In genomic region chr2:152558174-152559091, GRCh38 we compare ENCODE assay signal across 11 cellular contexts.
DNase-seq lines count a peak whose midpoint lies in the region; ATAC-seq, FAIRE-seq and TF ChIP-seq lines count a peak whose summit lies in the region.
"Had no signal": no experiment of that assay in that cellular context is flagged by ENCODE, and none has a peak within 500 bp of the region (broad histone marks: within the 10 kb centered on the region; RNA-seq: fewer than 3 reads in every experiment).

No MANE protein-coding gene starts in this region.

- no peak for TF ChIP-seq CTCF in AG10803 (conservative IDR thresholded peaks at IDR 0.05; ENCODE audit: low read length)
- TF ChIP-seq CTCF in SK-N-SH (IDR thresholded peaks at IDR 0.05) = no peak
- no peak for TF ChIP-seq CTCF in keratinocyte (optimal IDR thresholded peaks at IDR 0.05 in 1 of 3, IDR thresholded peaks at IDR 0.05 in 1 of 3, conservative IDR thresholded peaks at IDR 0.05 in 1 of 3; ENCODE audit: extremely low read depth in 1 of 3, insufficient read depth in 2 of 3, low read length in 3 of 3)
- TF ChIP-seq CTCF in WERI-Rb-1 (IDR thresholded peaks at IDR 0.05; ENCODE audit: low read depth, low read length) = no peak
- no peak for TF ChIP-seq CTCF in thyroid gland (IDR thresholded peaks at IDR 0.05)

- H3F3A ChIP-seq in SK-N-SH (replicated peaks; ENCODE audit: insufficient read depth) = peaks cover 8% of the 10 kb centered on the region

- TF ChIP-seq EP300 in SK-N-SH (IDR thresholded peaks at IDR 0.05; ENCODE audit: borderline replicate concordance in 1 of 2, low read depth in 1 of 2, low read length in 1 of 2) = peak in 1 of 2 experiments; percentile 87; a peak in 2 of 4 replicates

- no peak overlapping the region for H3K4me3 Mint-ChIP-seq in activated T-helper 2 cell treated with anti-CD3 and anti-CD28 coated beads, Interferon-gamma antibody, Interleukin-2, Interleukin-4, amounts not matched to agents 10 μg/mL and 5 μg/mL and 100 μg/mL, durations not matched to agents 14 hours and 24 hours and 36 hours (ENCODE audit: low read depth)

- H3K9ac ChIP-seq in SK-N-SH (no peak overlapping the region), keratinocyte (ENCODE audit: control insufficient read depth, extremely low read depth, insufficient read depth, low read length) (no peak overlapping the region)

- H3K9me2 ChIP-seq in SK-N-SH = no peaks in the 10 kb centered on the region

- dilution Hi-C loops in keratinocyte (cut with MboI; ENCODE audit: extremely low pct_ligation_motif_present, low sequenced_read_pairs) = no loop called here

- H3K4me3 ChIP-seq in AG10803 (ENCODE audit: low read length) (no peak overlapping the region), SK-N-SH (ENCODE audit: low read depth in 2 of 2, low read length in 1 of 2) (no peak overlapping the region), keratinocyte (ENCODE audit: control insufficient read depth in 2 of 3, extremely low read depth in 1 of 3, insufficient read depth in 2 of 3, low read depth in 1 of 3, low read length in 3 of 3) (no peak overlapping the region), WERI-Rb-1 (ENCODE audit: low read depth, low read length) (no peak overlapping the region), thyroid gland (replicated peaks in 1 of 3) (no peak overlapping the region)

- H2AFZ ChIP-seq in SK-N-SH (ENCODE audit: low read depth) = no peak overlapping the region
- H2AFZ ChIP-seq in keratinocyte (ENCODE audit: control insufficient read depth, low read length) = no peak overlapping the region

- TF ChIP-seq POLR2A in thyroid gland (IDR thresholded peaks at IDR 0.05) = no peak

- H4K20me1 ChIP-seq in SK-N-SH (ENCODE audit: insufficient read depth) (no peaks in the 10 kb centered on the region), keratinocyte (ENCODE audit: control insufficient read depth, extremely low read depth, insufficient read depth, low read length) (no peaks in the 10 kb centered on the region)

- H3K27me3 Mint-ChIP-seq in activated T-helper 2 cell treated with anti-CD3 and anti-CD28 coated beads, Interferon-gamma antibody, Interleukin-2, Interleukin-4, amounts not matched to agents 10 μg/mL and 5 μg/mL and 100 μg/mL, durations not matched to agents 14 hours and 24 hours and 36 hours (ENCODE audit: low read depth) = peaks cover 9% of the 10 kb centered on the region

- TF ChIP-seq RAD21 in SK-N-SH (IDR thresholded peaks at IDR 0.05; ENCODE audit: low read length) = no peak

- WGBS in SK-N-SH (ENCODE audit: low lambda C conversion rate) = 74% methylated on average over 7 of the region's 7 CpGs
- WGBS in thyroid gland, 2 donors = 89 to 94% methylated on average over 7 of the region's 7 CpGs

- DNase-seq in AG10803 (ENCODE audit: low read depth) (peak; percentile 94), SK-N-SH (no peak), keratinocyte (ENCODE audit: low read depth, low spot score) (no peak), WERI-Rb-1 (no peak), SKM-1 treated with dmso at 0.1 percent for 144 hours (lab: John Stamatoyannopoulos, UW; ENCODE audit: unreplicated experiment) (no peak), thyroid gland (no peak)
- no peak for DNase-seq in activated T-helper 2 cell treated with anti-CD3 and anti-CD28 coated beads, Interferon-gamma antibody, Interleukin-2, Interleukin-4, amounts not matched to agents 10 μg/mL and 5 μg/mL and 100 μg/mL, durations not matched to agents 14 hours and 24 hours and 36 hours (ENCODE audit: low spot score)
- DNase-seq: activated gamma-delta T cell, T1000 had no signal

- H3K9me3 ChIP-seq in SK-N-SH = no peaks in the 10 kb centered on the region
- no peaks in the 10 kb centered on the region for H3K9me3 ChIP-seq in keratinocyte (ENCODE audit: control insufficient read depth, low read depth, low read length)
- H3K9me3 ChIP-seq in WERI-Rb-1 (ENCODE audit: severe bottlenecking) = no peaks in the 10 kb centered on the region
- H3K9me3 ChIP-seq in thyroid gland = no peaks in the 10 kb centered on the region

- FAIRE-seq in keratinocyte (lab: Jason Lieb, UNC) = peak; percentile 67

- H3K27ac ChIP-seq in SK-N-SH (ENCODE audit: low read depth in 2 of 2, low read length in 1 of 2) (peak overlapping the region; percentile 34 to 64), keratinocyte (ENCODE audit: control insufficient read depth, insufficient read depth, low read length) (no peak overlapping the region), WERI-Rb-1 (no peak overlapping the region), thyroid gland (no peak overlapping the region)

- H3K36me3 Mint-ChIP-seq in activated T-helper 2 cell treated with anti-CD3 and anti-CD28 coated beads, Interferon-gamma antibody, Interleukin-2, Interleukin-4, amounts not matched to agents 10 μg/mL and 5 μg/mL and 100 μg/mL, durations not matched to agents 14 hours and 24 hours and 36 hours (ENCODE audit: low read depth) = no peaks in the 10 kb centered on the region

- peak overlapping the region; percentile 29; the same call in 1 of the 2 replicates for H3K4me2 ChIP-seq in SK-N-SH
- no peak overlapping the region for H3K4me2 ChIP-seq in keratinocyte (ENCODE audit: control insufficient read depth, extremely low read depth, insufficient read depth, low read depth, low read length)

- ATAC-seq in HG02938 (IDR thresholded peaks at IDR 0.05; ENCODE audit: unreplicated experiment) = peak; percentile 54
- ATAC-seq: esophagus mucosa had no signal

- CTCF ChIA-PET in SK-N-SH (lab: Yijun Ruan, JAX) = no interaction called here

- peaks cover 2% of the 10 kb centered on the region for H3K9me1 ChIP-seq in keratinocyte (ENCODE audit: control insufficient read depth, extremely low read depth, insufficient read depth, low read length)

- peaks cover 11% of the 10 kb centered on the region for H3K4me1 Mint-ChIP-seq in activated T-helper 2 cell treated with anti-CD3 and anti-CD28 coated beads, Interferon-gamma antibody, Interleukin-2, Interleukin-4, amounts not matched to agents 10 μg/mL and 5 μg/mL and 100 μg/mL, durations not matched to agents 14 hours and 24 hours and 36 hours (ENCODE audit: low read depth)

- H3K36me3 ChIP-seq in SK-N-SH (replicated peaks in 1 of 2; ENCODE audit: control insufficient read depth in 1 of 2, insufficient read depth in 2 of 2, low read length in 1 of 2) (no peaks in the 10 kb centered on the region), keratinocyte (ENCODE audit: control insufficient read depth in 2 of 2, extremely low read depth in 1 of 2, insufficient read depth in 2 of 2, low read length in 2 of 2) (peaks cover 4% of the 10 kb centered on the region in 2 experiments), WERI-Rb-1 (peaks cover 22% of the 10 kb centered on the region), thyroid gland (no peaks in the 10 kb centered on the region)

- POLR2A ChIA-PET in SK-N-SH (lab: Yijun Ruan, JAX) = no interaction called here

- no peaks in the 10 kb centered on the region for H3K9me3 Mint-ChIP-seq in activated T-helper 2 cell treated with anti-CD3 and anti-CD28 coated beads, Interferon-gamma antibody, Interleukin-2, Interleukin-4, amounts not matched to agents 10 μg/mL and 5 μg/mL and 100 μg/mL, durations not matched to agents 14 hours and 24 hours and 36 hours

- H3K27me3 ChIP-seq in SK-N-SH (ENCODE audit: insufficient read depth) (no peaks in the 10 kb centered on the region), keratinocyte (ENCODE audit: control insufficient read depth, extremely low read depth, insufficient read depth, low read length) (no peaks in the 10 kb centered on the region), WERI-Rb-1 (ENCODE audit: insufficient read depth, low read depth, severe bottlenecking) (no peaks in the 10 kb centered on the region), thyroid gland (no peaks in the 10 kb centered on the region)

- H3K4me1 ChIP-seq in SK-N-SH (ENCODE audit: control insufficient read depth in 1 of 2, insufficient read depth in 2 of 2, low read depth in 1 of 2, low read length in 1 of 2) (peaks cover 2 to 21% of the 10 kb centered on the region in 2 experiments), keratinocyte (ENCODE audit: control insufficient read depth, extremely low read depth, insufficient read depth, low read length) (peaks cover 23% of the 10 kb centered on the region), thyroid gland (peaks cover 12 to 15% of the 10 kb centered on the region in 2 donors)

- H3K79me2 ChIP-seq in SK-N-SH (ENCODE audit: insufficient read depth) (no peaks in the 10 kb centered on the region), keratinocyte (ENCODE audit: control insufficient read depth, insufficient read depth, low read length) (no peaks in the 10 kb centered on the region)

- no peak overlapping the region for H3K27ac Mint-ChIP-seq in activated T-helper 2 cell treated with anti-CD3 and anti-CD28 coated beads, Interferon-gamma antibody, Interleukin-2, Interleukin-4, amounts not matched to agents 10 μg/mL and 5 μg/mL and 100 μg/mL, durations not matched to agents 14 hours and 24 hours and 36 hours

- intact Hi-C loops in activated T-helper 2 cell treated with anti-CD3 and anti-CD28 coated beads, Interferon-gamma antibody, Interleukin-2, Interleukin-4, amounts not matched to agents 10 μg/mL and 5 μg/mL and 100 μg/mL, durations not matched to agents 14 hours and 24 hours and 36 hours (cut with micrococcal nuclease) = loop anchor here (5.0 kb wide), 1 partner anchor 221 kb away; the partner anchor contains the start of gene FMNL2
- intact Hi-C loops in thyroid gland (cut with DNase I) = no loop called here

TF ChIP-seq in SK-N-SH, 30 proteins besides CTCF, POLR2A, EP300 and RAD21 (continues in another document):
- TF ChIP-seq NFIC (IDR thresholded peaks at IDR 0.05; ENCODE audit: borderline replicate concordance) = peak; percentile 93
- TF ChIP-seq FOXM1 (IDR thresholded peaks at IDR 0.05; ENCODE audit: low read depth) = no peak
- no peak for TF ChIP-seq NRF1 (IDR thresholded peaks at IDR 0.05; ENCODE audit: low read depth, low read length)
- TF ChIP-seq ELF1 (IDR thresholded peaks at IDR 0.05) = no peak
- peak; percentile 53; the same call in 1 of the 2 replicates for TF ChIP-seq FOSL2 (IDR thresholded peaks at IDR 0.05; ENCODE audit: borderline replicate concordance, low read depth)
- TF ChIP-seq TCF12 (IDR thresholded peaks at IDR 0.05) = peak; percentile 90
- TF ChIP-seq RCOR1 (IDR thresholded peaks at IDR 0.05; ENCODE audit: low read length) = no peak
- TF ChIP-seq JUND (IDR thresholded peaks at IDR 0.05) = peak; percentile 65
- peak; percentile 84 for TF ChIP-seq PBX3 (IDR thresholded peaks at IDR 0.05)
- peak; percentile 55; the same call in 1 of the 2 replicates for TF ChIP-seq POLR2AphosphoS5 (IDR thresholded peaks at IDR 0.05; ENCODE audit: low read depth, low read length)
- TF ChIP-seq SMC3 (IDR thresholded peaks at IDR 0.05; ENCODE audit: low read depth, low read length) = no peak

Comparison
In these comparisons a context has a peak if more than half of its experiments do, and no peak if none do; other contexts are left out.
1. H3K27ac ChIP-seq: peak in SK-N-SH (2 of 2); none in keratinocyte (single experiment), WERI-Rb-1 (single experiment) and thyroid gland (0 of 3).